Comparison of ENCODE assay signal across 26 cellular contexts in genomic region chr7:70321016-70321415, GRCh38.
"Had no signal": no experiment of that assay in that cellular context is flagged by ENCODE, and none has a peak within 500 bp of the region (broad histone marks: within the 10 kb centered on the region; RNA-seq: fewer than 3 reads in every experiment).

No MANE protein-coding gene starts in this region.

- H3K4me3 ChIP-seq: cardiac muscle cell, SJSA1 had no signal

- DNase-seq: activated CD4-positive, alpha-beta T cell treated with anti-CD3 and anti-CD28 coated beads for 36 hours; activated CD4-positive, alpha-beta T cell treated with anti-CD3 and anti-CD28 coated beads, Interleukin-2, amount 10 ng/mL, durations not matched to agents 7 days and 5 days; activated CD4-positive, alpha-beta T cell treated with anti-CD3 and anti-CD28 coated beads, Interleukin-2, amount 50 U/mL, for 48 hours; activated CD8-positive, alpha-beta T cell treated with anti-CD3 and anti-CD28 coated beads, Interleukin-2, amount 10 ng/mL, durations not matched to agents 7 days and 5 days; activated effector memory CD4-positive, alpha-beta T cell treated with Interleukin-2 at 50 U/mL for 16 hours; activated naive CD4-positive, alpha-beta T cell treated with anti-CD3 and anti-CD28 coated beads, Interleukin-2, amount 10 ng/mL, durations not matched to agents 7 days and 5 days; activated naive CD8-positive, alpha-beta T cell treated with anti-CD3 and anti-CD28 coated beads, Interleukin-2, amount 50 U/mL, for 24 hours; activated T-cell treated with anti-CD3 and anti-CD28 coated beads for 4 hours; activated T-cell treated with anti-CD3 and anti-CD28 coated beads, Interleukin-2, amount 50 U/mL, for 4 hours; anterior cingulate cortex; brain microvascular endothelial cell; NCI-H1092 treated with DMSO at 0.1 percent for 48 hours; NCI-H1417; NCI-H146; NCI-H187; NCI-H2081; NCI-H446 treated with DMSO at 0.1 percent for 48 hours; NCI-H524; SHP77 treated with DMSO at 0.1 percent for 48 hours; SK-N-SH had no signal

- ATAC-seq: activated CD4-positive, alpha-beta T cell treated with anti-CD3 and anti-CD28 coated beads for 36 hours; activated CD4-positive, CD25-positive, alpha-beta regulatory T cell treated with anti-CD3 and anti-CD28 coated beads, Interleukin-2, amount 50 U/mL, for 24 hours; activated CD8-positive, alpha-beta T cell treated with anti-CD3 and anti-CD28 coated beads, Interleukin-2, amount 10 ng/mL, durations not matched to agents 7 days and 5 days; activated naive CD8-positive, alpha-beta T cell treated with anti-CD3 and anti-CD28 coated beads, Interleukin-2, amount 50 U/mL, for 24 hours; activated T-cell treated with anti-CD3 and anti-CD28 coated beads, Interleukin-2, amount 50 U/mL, for 4 hours; Panc1; WTC11 had no signal

- H3K27ac ChIP-seq: brain microvascular endothelial cell, cardiac muscle cell, KMS-11, SJSA1 had no signal
